2 cellular contexts compared by ENCODE assay signal in the genomic region with DNA sequence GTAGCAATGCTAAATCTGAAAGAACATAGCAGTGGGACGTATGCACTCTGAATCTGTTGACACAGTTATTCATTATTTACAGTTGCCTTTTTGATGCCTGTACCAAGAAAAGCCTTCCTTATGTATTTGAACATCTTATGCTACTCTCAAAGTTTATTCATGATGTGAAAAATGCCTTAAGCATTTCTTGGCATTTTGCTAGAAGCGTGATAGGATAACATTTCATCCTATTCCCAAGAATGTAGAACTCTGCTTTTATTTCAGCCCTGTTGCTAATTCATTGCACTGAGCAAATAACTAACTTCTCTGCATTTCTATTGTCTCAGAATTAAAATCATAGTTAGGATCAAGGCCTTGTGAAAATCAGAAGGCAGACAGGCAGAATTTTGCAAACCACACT.
TF ChIP-seq lines count a peak whose summit lies in the region.

No MANE protein-coding gene starts in this region.

TF ChIP-seq in A549, 52 proteins besides CTCF, POLR2A, EP300 and RAD21 (continued from another document):
- TF ChIP-seq, protein P1, sequence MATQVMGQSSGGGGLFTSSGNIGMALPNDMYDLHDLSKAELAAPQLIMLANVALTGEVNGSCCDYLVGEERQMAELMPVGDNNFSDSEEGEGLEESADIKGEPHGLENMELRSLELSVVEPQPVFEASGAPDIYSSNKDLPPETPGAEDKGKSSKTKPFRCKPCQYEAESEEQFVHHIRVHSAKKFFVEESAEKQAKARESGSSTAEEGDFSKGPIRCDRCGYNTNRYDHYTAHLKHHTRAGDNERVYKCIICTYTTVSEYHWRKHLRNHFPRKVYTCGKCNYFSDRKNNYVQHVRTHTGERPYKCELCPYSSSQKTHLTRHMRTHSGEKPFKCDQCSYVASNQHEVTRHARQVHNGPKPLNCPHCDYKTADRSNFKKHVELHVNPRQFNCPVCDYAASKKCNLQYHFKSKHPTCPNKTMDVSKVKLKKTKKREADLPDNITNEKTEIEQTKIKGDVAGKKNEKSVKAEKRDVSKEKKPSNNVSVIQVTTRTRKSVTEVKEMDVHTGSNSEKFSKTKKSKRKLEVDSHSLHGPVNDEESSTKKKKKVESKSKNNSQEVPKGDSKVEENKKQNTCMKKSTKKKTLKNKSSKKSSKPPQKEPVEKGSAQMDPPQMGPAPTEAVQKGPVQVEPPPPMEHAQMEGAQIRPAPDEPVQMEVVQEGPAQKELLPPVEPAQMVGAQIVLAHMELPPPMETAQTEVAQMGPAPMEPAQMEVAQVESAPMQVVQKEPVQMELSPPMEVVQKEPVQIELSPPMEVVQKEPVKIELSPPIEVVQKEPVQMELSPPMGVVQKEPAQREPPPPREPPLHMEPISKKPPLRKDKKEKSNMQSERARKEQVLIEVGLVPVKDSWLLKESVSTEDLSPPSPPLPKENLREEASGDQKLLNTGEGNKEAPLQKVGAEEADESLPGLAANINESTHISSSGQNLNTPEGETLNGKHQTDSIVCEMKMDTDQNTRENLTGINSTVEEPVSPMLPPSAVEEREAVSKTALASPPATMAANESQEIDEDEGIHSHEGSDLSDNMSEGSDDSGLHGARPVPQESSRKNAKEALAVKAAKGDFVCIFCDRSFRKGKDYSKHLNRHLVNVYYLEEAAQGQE (IDR thresholded peaks at IDR 0.05): no peak
- no peak for TF ChIP-seq NFE2L2 (conservative IDR thresholded peaks at IDR 0.05; ENCODE audit: low read length)
- TF ChIP-seq, protein P2, sequence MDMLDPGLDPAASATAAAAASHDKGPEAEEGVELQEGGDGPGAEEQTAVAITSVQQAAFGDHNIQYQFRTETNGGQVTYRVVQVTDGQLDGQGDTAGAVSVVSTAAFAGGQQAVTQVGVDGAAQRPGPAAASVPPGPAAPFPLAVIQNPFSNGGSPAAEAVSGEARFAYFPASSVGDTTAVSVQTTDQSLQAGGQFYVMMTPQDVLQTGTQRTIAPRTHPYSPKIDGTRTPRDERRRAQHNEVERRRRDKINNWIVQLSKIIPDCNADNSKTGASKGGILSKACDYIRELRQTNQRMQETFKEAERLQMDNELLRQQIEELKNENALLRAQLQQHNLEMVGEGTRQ (IDR thresholded peaks at IDR 0.05): no peak
- TF ChIP-seq HOXA7 (CRISPR knock-in tag; IDR thresholded peaks at IDR 0.05): no peak
- TF ChIP-seq KDM1A (IDR thresholded peaks at IDR 0.05; ENCODE audit: low read depth): no peak

TF ChIP-seq in GM23338, 12 proteins besides CTCF, POLR2A, EP300 and RAD21 (continued from another document):
- no peak for TF ChIP-seq NANOG (IDR thresholded peaks at IDR 0.05; ENCODE audit: borderline replicate concordance)
- TF ChIP-seq CREB1 (CRISPR knock-in tag; IDR thresholded peaks at IDR 0.05; ENCODE audit: low read depth): no peak
- TF ChIP-seq, protein P3, sequence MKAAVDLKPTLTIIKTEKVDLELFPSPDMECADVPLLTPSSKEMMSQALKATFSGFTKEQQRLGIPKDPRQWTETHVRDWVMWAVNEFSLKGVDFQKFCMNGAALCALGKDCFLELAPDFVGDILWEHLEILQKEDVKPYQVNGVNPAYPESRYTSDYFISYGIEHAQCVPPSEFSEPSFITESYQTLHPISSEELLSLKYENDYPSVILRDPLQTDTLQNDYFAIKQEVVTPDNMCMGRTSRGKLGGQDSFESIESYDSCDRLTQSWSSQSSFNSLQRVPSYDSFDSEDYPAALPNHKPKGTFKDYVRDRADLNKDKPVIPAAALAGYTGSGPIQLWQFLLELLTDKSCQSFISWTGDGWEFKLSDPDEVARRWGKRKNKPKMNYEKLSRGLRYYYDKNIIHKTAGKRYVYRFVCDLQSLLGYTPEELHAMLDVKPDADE (IDR thresholded peaks at IDR 0.05): no peak
- TF ChIP-seq JUNB (IDR thresholded peaks at IDR 0.05; ENCODE audit: unreplicated experiment): no peak
- TF ChIP-seq ZNF114 (CRISPR knock-in tag; IDR thresholded peaks at IDR 0.05): no peak
- TF ChIP-seq, protein P4, sequence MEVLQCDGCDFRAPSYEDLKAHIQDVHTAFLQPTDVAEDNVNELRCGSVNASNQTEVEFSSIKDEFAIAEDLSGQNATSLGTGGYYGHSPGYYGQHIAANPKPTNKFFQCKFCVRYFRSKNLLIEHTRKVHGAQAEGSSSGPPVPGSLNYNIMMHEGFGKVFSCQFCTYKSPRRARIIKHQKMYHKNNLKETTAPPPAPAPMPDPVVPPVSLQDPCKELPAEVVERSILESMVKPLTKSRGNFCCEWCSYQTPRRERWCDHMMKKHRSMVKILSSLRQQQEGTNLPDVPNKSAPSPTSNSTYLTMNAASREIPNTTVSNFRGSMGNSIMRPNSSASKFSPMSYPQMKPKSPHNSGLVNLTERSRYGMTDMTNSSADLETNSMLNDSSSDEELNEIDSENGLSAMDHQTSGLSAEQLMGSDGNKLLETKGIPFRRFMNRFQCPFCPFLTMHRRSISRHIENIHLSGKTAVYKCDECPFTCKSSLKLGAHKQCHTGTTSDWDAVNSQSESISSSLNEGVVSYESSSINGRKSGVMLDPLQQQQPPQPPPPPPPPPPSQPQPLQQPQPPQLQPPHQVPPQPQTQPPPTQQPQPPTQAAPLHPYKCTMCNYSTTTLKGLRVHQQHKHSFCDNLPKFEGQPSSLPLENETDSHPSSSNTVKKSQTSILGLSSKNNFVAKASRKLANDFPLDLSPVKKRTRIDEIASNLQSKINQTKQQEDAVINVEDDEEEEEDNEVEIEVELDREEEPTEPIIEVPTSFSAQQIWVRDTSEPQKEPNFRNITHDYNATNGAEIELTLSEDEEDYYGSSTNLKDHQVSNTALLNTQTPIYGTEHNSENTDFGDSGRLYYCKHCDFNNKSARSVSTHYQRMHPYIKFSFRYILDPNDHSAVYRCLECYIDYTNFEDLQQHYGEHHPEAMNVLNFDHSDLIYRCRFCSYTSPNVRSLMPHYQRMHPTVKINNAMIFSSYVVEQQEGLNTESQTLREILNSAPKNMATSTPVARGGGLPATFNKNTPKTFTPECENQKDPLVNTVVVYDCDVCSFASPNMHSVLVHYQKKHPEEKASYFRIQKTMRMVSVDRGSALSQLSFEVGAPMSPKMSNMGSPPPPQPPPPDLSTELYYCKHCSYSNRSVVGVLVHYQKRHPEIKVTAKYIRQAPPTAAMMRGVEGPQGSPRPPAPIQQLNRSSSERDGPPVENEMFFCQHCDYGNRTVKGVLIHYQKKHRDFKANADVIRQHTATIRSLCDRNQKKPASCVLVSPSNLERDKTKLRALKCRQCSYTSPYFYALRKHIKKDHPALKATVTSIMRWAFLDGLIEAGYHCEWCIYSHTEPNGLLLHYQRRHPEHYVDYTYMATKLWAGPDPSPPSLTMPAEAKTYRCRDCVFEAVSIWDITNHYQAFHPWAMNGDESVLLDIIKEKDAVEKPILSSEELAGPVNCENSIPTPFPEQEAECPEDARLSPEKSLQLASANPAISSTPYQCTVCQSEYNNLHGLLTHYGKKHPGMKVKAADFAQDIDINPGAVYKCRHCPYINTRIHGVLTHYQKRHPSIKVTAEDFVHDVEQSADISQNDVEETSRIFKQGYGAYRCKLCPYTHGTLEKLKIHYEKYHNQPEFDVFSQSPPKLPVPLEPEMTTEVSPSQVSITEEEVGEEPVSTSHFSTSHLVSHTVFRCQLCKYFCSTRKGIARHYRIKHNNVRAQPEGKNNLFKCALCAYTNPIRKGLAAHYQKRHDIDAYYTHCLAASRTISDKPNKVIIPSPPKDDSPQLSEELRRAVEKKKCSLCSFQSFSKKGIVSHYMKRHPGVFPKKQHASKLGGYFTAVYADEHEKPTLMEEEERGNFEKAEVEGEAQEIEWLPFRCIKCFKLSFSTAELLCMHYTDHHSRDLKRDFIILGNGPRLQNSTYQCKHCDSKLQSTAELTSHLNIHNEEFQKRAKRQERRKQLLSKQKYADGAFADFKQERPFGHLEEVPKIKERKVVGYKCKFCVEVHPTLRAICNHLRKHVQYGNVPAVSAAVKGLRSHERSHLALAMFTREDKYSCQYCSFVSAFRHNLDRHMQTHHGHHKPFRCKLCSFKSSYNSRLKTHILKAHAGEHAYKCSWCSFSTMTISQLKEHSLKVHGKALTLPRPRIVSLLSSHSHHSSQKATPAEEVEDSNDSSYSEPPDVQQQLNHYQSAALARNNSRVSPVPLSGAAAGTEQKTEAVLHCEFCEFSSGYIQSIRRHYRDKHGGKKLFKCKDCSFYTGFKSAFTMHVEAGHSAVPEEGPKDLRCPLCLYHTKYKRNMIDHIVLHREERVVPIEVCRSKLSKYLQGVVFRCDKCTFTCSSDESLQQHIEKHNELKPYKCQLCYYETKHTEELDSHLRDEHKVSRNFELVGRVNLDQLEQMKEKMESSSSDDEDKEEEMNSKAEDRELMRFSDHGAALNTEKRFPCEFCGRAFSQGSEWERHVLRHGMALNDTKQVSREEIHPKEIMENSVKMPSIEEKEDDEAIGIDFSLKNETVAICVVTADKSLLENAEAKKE (CRISPR knock-in tag; IDR thresholded peaks at IDR 0.05): no peak
- TF ChIP-seq ZNF331 (CRISPR knock-in tag; IDR thresholded peaks at IDR 0.05; ENCODE audit: low read depth): no peak
- no peak for TF ChIP-seq POLR2AphosphoS5 (IDR thresholded peaks at IDR 0.05; ENCODE audit: low read depth)
- no peak for TF ChIP-seq EZH2phosphoT487 (IDR thresholded peaks at IDR 0.05; ENCODE audit: unreplicated experiment)
- TF ChIP-seq STAT1 (IDR thresholded peaks at IDR 0.05; ENCODE audit: unreplicated experiment): no peak
